9 cellular contexts compared by ENCODE assay signal in the genomic region with DNA sequence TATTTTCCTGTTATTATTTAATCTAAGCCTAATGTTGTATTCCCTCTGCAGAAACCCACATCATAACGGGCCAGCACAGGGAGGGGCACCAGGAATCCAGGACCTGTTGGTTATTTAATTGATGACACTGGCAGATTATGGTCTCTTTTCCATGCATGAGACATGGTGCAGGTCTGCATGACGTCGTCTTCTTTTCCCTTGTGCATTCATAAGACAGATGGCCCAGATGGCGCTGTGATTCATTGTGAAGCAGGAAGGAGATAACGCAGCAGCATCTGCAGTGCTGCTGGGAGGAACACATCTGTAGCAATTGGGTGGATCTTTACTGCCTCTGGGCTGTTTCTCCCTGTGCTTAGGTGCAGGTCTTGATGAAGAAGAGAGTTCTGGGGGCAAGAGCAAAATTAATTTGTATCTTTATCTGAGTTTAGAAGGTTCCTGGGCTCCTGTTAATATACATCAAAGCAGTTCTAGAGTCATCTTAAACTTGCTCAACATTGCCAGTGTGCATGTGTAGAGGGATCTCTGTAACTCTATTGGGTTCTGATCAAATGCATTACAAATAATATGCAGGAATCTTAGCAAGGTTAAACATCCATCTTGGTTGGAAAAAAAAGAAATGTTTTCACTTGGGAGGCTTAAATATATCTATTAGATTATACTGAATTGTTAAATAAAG.
A peak's percentile ranks its signal among the peaks of the same experiment; 100 is the strongest.
DNase-seq lines count a peak whose midpoint lies in the region; ATAC-seq, FAIRE-seq and TF ChIP-seq lines count a peak whose summit lies in the region.
"Had no signal": no experiment of that assay in that cellular context is flagged by ENCODE, and none has a peak within 500 bp of the region (broad histone marks: within the 10 kb centered on the region; RNA-seq: fewer than 3 reads in every experiment).

No MANE protein-coding gene starts in this region.

- H3K9me2 ChIP-seq in Karpas-422 (replicated peaks; ENCODE audit: insufficient read depth, low read length): no peaks in the 10 kb centered on the region

- H3K4me3 ChIP-seq in Karpas-422 (ENCODE audit: low read length) (no peak overlapping the region), cardiac fibroblast (replicated peaks in 1 of 2; ENCODE audit: low read depth in 2 of 2, low read length in 2 of 2) (no peak overlapping the region)
- H3K4me3 ChIP-seq: lung had no signal

- H3K79me2 ChIP-seq in Karpas-422 (ENCODE audit: low read length): no peaks in the 10 kb centered on the region

- H2AFZ ChIP-seq in Karpas-422 (ENCODE audit: low read length): no peak overlapping the region

- no peaks in the 10 kb centered on the region for H3K9me3 ChIP-seq in Karpas-422 (ENCODE audit: low read length)

- H3K4me1 ChIP-seq in Karpas-422 (ENCODE audit: low read length): peaks cover 17% of the 10 kb centered on the region

- no peak overlapping the region for H3K27ac ChIP-seq in Karpas-422 (ENCODE audit: low read length)

- H4K20me1 ChIP-seq in Karpas-422 (ENCODE audit: insufficient read depth, low read depth, low read length): no peaks in the 10 kb centered on the region

- FAIRE-seq in urothelium cell line (lab: Jason Lieb, UNC): peak; percentile 90

- TF ChIP-seq CTCF in cardiac fibroblast (IDR thresholded peaks at IDR 0.05; ENCODE audit: low read depth, low read length): no peak

- intact Hi-C loops in left cardiac atrium (cut with DNase I): no loop called here
- intact Hi-C loops in Right ventricle myocardium superior (cut with DNase I): no loop called here

- no peaks in the 10 kb centered on the region for H3K27me3 ChIP-seq in Karpas-422 (ENCODE audit: low read length)

- H3K9ac ChIP-seq in Karpas-422 (ENCODE audit: low read length): no peak overlapping the region

- no peak overlapping the region for H3K4me2 ChIP-seq in Karpas-422 (ENCODE audit: low read depth, low read length, poor library complexity, severe bottlenecking)

- DNase-seq in left cardiac atrium (peak; percentile 23), Right ventricle myocardium superior (no peak), Karpas-422 (peak; percentile 65), cardiac fibroblast (ENCODE audit: low read depth in 2 of 2) (peak; percentile 70 to 93), urothelium cell line (ENCODE audit: low spot score) (peak; percentile 62), mesenteric fat pad (ENCODE audit: low spot score) (no peak), NCI-H2196 treated with DMSO at 0.1 percent for 48 hours (lab: John Stamatoyannopoulos, UW; ENCODE audit: unreplicated experiment) (no peak)
- no peak for DNase-seq in stimulated activated naive CD8-positive, alpha-beta T cell treated with anti-CD3 and anti-CD28 coated beads, Interleukin-15, Interleukin-2, amounts not matched to agents 100 U/mL and 50 U/mL, for 24 hours

- no peaks in the 10 kb centered on the region for H3K36me3 ChIP-seq in Karpas-422 (ENCODE audit: insufficient read depth, low read length)

- ATAC-seq in left cardiac atrium (peak in 1 of 2 donors; percentile 26), Right ventricle myocardium superior (ENCODE audit: poor library complexity) (no peak)
- ATAC-seq in stimulated activated naive CD8-positive, alpha-beta T cell treated with anti-CD3 and anti-CD28 coated beads, Interleukin-15, Interleukin-2, amounts not matched to agents 100 U/mL and 50 U/mL, for 24 hours: no peak

Comparison
In these comparisons a context has a peak if more than half of its experiments do, and no peak if none do; other contexts are left out.
1. DNase-seq: peak in left cardiac atrium (single experiment), Karpas-422 (single experiment), cardiac fibroblast (2 of 2) and urothelium cell line (single experiment); none in Right ventricle myocardium superior (single experiment), mesenteric fat pad (single experiment), stimulated activated naive CD8-positive, alpha-beta T cell treated with anti-CD3 and anti-CD28 coated beads, Interleukin-15, Interleukin-2, amounts not matched to agents 100 U/mL and 50 U/mL, for 24 hours (single experiment) and NCI-H2196 treated with DMSO at 0.1 percent for 48 hours (single experiment).